15 cellular contexts compared by ENCODE assay signal in genomic region chr21:42845296-42845965, GRCh38. TPM values are rescaled to one million over a fixed set of nuclear protein-coding genes. Genes with fewer than 3 reads are reported as not detected.
A peak's percentile ranks its signal among the peaks of the same experiment; 100 is the strongest.
DNase-seq lines count a peak whose midpoint lies in the region; ATAC-seq, FAIRE-seq and TF ChIP-seq lines count a peak whose summit lies in the region.
"Had no signal": no experiment of that assay in that cellular context is flagged by ENCODE, and none has a peak within 500 bp of the region (broad histone marks: within the 10 kb centered on the region; RNA-seq: fewer than 3 reads in every experiment).

No MANE protein-coding gene starts in this region.

- H3K36me3 ChIP-seq in H1 (ENCODE audit: control insufficient read depth in 2 of 4, insufficient read depth in 4 of 4, low read length in 3 of 4): peaks cover 30 to 62% (median 53%) of the 10 kb centered on the region in 4 experiments; a peak in 7 of 8 replicates
- peaks cover 27 to 87% (median 60%) of the 10 kb centered on the region in 3 donors for H3K36me3 ChIP-seq in tibial artery

- peaks cover 1% of the 10 kb centered on the region; the same call in 1 of the 2 replicates for H3K23me2 ChIP-seq in H1 (ENCODE audit: low read depth, low read length)

- H3K79me2 ChIP-seq in H1 (ENCODE audit: control insufficient read depth in 1 of 2, insufficient read depth in 2 of 2, low read length in 2 of 2): peaks cover 0 to 46% of the 10 kb centered on the region in 2 experiments; a peak in 3 of 4 replicates

- 90% methylated on average over 21 of the region's 21 CpGs; no CpG with 5 or more reads in 1 of the 2 experiments for WGBS in H1 (ENCODE audit: extremely low coverage in 1 of 2, insufficient coverage in 1 of 2, insufficient read length in 1 of 2, insufficient replicate concordance in 2 of 2, low coverage in 1 of 2, low lambda C conversion rate in 2 of 2, missing lambda C conversion rate in 1 of 2), 2 experiments

- H3K56ac ChIP-seq in H1 (replicated peaks; ENCODE audit: insufficient read length, low read depth, low read length): no peak overlapping the region

- H3K4me3 ChIP-seq in H1 (ENCODE audit: extremely low read depth in 1 of 4, insufficient read depth in 2 of 4, low read depth in 3 of 4, low read length in 4 of 4): no peak overlapping the region
- H3K4me3 ChIP-seq in tibial artery: no peak overlapping the region

- no peak for TF ChIP-seq RAD21 in H1 (IDR thresholded peaks at IDR 0.05 in 1 of 2, conservative IDR thresholded peaks at IDR 0.05 in 1 of 2; ENCODE audit: low read depth in 2 of 2, low read length in 2 of 2)

- H3K4me1 ChIP-seq in H1 (replicated peaks in 1 of 4; ENCODE audit: control insufficient read depth in 3 of 4, insufficient read depth in 4 of 4, low read length in 3 of 4): no peaks in the 10 kb centered on the region
- peaks cover 0 to 12% (median 2%) of the 10 kb centered on the region in 4 donors for H3K4me1 ChIP-seq in tibial artery

- H3K4ac ChIP-seq in H1 (replicated peaks; ENCODE audit: insufficient read length, low read depth, low read length): no peak overlapping the region

- peaks cover 20% of the 10 kb centered on the region for H3K79me1 ChIP-seq in H1 (ENCODE audit: low read depth, low read length)

- TF ChIP-seq EP300 in H1 (IDR thresholded peaks at IDR 0.05; ENCODE audit: borderline replicate concordance in 1 of 2, low read depth in 2 of 2, low read length in 2 of 2): no peak

- POLR2A ChIA-PET in activated naive CD8-positive, alpha-beta T cell treated with anti-CD3 and anti-CD28 coated beads, Interleukin-2, amount 10 ng/mL, durations not matched to agents 7 days and 5 days (lab: Charles Lee): no interaction called here
- POLR2A ChIA-PET in H1 (lab: Charles Lee; ENCODE audit: partially characterized antibody): interaction anchor here (1.1 to 3.8 kb wide), 4 partner anchors 9 to 33 kb away, joined by 3 to 21 read pairs (median 8); no protein-coding TSS in a partner anchor

- TF ChIP-seq POLR2A in H1 (IDR thresholded peaks at IDR 0.05; ENCODE audit: control extremely low read depth in 1 of 2, low read depth in 2 of 2, low read length in 2 of 2): no peak

- no peak overlapping the region for H2BK15ac ChIP-seq in H1 (ENCODE audit: low read length)

- no peak for FAIRE-seq in H1 (lab: Jason Lieb, UNC)

- no peak overlapping the region for H2AK5ac ChIP-seq in H1 (ENCODE audit: low read depth, low read length)

- CTCF ChIA-PET in H1 (lab: Charles Lee; ENCODE audit: partially characterized antibody): interaction anchor here (1.1 to 2.4 kb wide), 3 partner anchors 10 to 21 kb away, joined by 3 to 8 read pairs (median 3); no protein-coding TSS in a partner anchor

- H4K5ac ChIP-seq in H1 (ENCODE audit: insufficient read length, low read depth, low read length): no peak overlapping the region

- H3K9me3 Mint-ChIP-seq in activated naive CD8-positive, alpha-beta T cell treated with anti-CD3 and anti-CD28 coated beads, Interleukin-2, amount 10 ng/mL, durations not matched to agents 7 days and 5 days: no peaks in the 10 kb centered on the region
- H3K9me3 Mint-ChIP-seq in activated naive CD8-positive, alpha-beta T cell treated with anti-CD3 and anti-CD28 coated beads for 36 hours: no peaks in the 10 kb centered on the region
- H3K9me3 Mint-ChIP-seq: stimulated activated effector memory CD8-positive, alpha-beta T cell treated with anti-CD3 and anti-CD28 coated beads, Interleukin-12 subunit alpha, Interleukin-12 subunit beta, amount 100 ng/mL, for 72 hours had no signal

- no peak overlapping the region for H4K91ac ChIP-seq in H1 (replicated peaks; ENCODE audit: insufficient read length, low read length)

- H3K27ac ChIP-seq in H1 (ENCODE audit: low read depth, low read length) (no peak overlapping the region), tibial artery (no peak overlapping the region)
- H3K27ac ChIP-seq: brain microvascular endothelial cell had no signal

- peaks cover 6% of the 10 kb centered on the region for H3K4me1 Mint-ChIP-seq in activated naive CD8-positive, alpha-beta T cell treated with anti-CD3 and anti-CD28 coated beads, Interleukin-2, amount 10 ng/mL, durations not matched to agents 7 days and 5 days
- H3K4me1 Mint-ChIP-seq in activated naive CD8-positive, alpha-beta T cell treated with anti-CD3 and anti-CD28 coated beads for 36 hours: peaks cover 6% of the 10 kb centered on the region
- H3K4me1 Mint-ChIP-seq: activated CD4-positive, alpha-beta T cell treated with anti-CD3 and anti-CD28 coated beads for 36 hours had no signal

- H3K18ac ChIP-seq in H1 (ENCODE audit: extremely low read depth, low read length): no peak overlapping the region

- H3K4me3 Mint-ChIP-seq in activated naive CD8-positive, alpha-beta T cell treated with anti-CD3 and anti-CD28 coated beads, Interleukin-2, amount 10 ng/mL, durations not matched to agents 7 days and 5 days: no peak overlapping the region
- H3K4me3 Mint-ChIP-seq in activated naive CD8-positive, alpha-beta T cell treated with anti-CD3 and anti-CD28 coated beads for 36 hours: no peak overlapping the region
- H3K4me3 Mint-ChIP-seq: activated CD4-positive, alpha-beta T cell treated with anti-CD3 and anti-CD28 coated beads for 36 hours; memory B cell; stimulated activated effector memory CD8-positive, alpha-beta T cell treated with anti-CD3 and anti-CD28 coated beads, Interleukin-12 subunit alpha, Interleukin-12 subunit beta, amount 100 ng/mL, for 72 hours had no signal

- no peak overlapping the region for H2BK5ac ChIP-seq in H1 (ENCODE audit: low read depth, low read length)

- peaks cover 20 to 36% of the 10 kb centered on the region in 2 experiments for H4K20me1 ChIP-seq in H1 (replicated peaks in 1 of 2; ENCODE audit: control insufficient read depth in 1 of 2, insufficient read depth in 2 of 2, low read length in 2 of 2)

- H2BK120ac ChIP-seq in H1 (replicated peaks; ENCODE audit: low read depth, low read length): no peak overlapping the region

- intact Hi-C loops in tibial artery (cut with DNase I; ENCODE audit: low total_unique reads): no loop called here

- no peak overlapping the region for H2AFZ ChIP-seq in H1 (ENCODE audit: low read length)

- DNase-seq in activated naive CD8-positive, alpha-beta T cell treated with anti-CD3 and anti-CD28 coated beads, Interleukin-2, amount 10 ng/mL, durations not matched to agents 7 days and 5 days: peak; percentile 10
- no peak for DNase-seq in activated naive CD8-positive, alpha-beta T cell treated with anti-CD3 and anti-CD28 coated beads for 36 hours
- DNase-seq in H1 (ENCODE audit: low read depth in 1 of 2, low spot score in 2 of 2) (no peak), mesenteric fat pad (ENCODE audit: low spot score) (peak; percentile 68), tibial artery (peak; percentile 22 to 63), SIG-M5 treated with dmso at 0.1 percent for 504 hours (lab: John Stamatoyannopoulos, UW; ENCODE audit: unreplicated experiment) (no peak)
- DNase-seq: activated CD4-positive, alpha-beta T cell treated with anti-CD3 and anti-CD28 coated beads for 36 hours; brain microvascular endothelial cell; GDM1; NCI-H1436; stimulated activated CD4-positive, alpha-beta T cell treated with anti-CD3 and anti-CD28 coated beads, Interleukin-12 subunit alpha, Interleukin-12 subunit beta, amount 100 ng/mL, for 4 hours had no signal

- no peaks in the 10 kb centered on the region for H3K9me3 ChIP-seq in H1 (ENCODE audit: insufficient read depth in 2 of 2, low read depth in 1 of 2, low read length in 1 of 2)
- no peaks in the 10 kb centered on the region for H3K9me3 ChIP-seq in tibial artery

- no peaks in the 10 kb centered on the region; a peak in 1 of 7 replicates for H3K27me3 ChIP-seq in H1 (replicated peaks in 1 of 4; ENCODE audit: control insufficient read depth in 3 of 4, extremely low read depth in 1 of 4, insufficient read depth in 3 of 4, low read length in 3 of 4)
- H3K27me3 ChIP-seq in tibial artery: no peaks in the 10 kb centered on the region
- H3K27me3 ChIP-seq: brain microvascular endothelial cell had no signal

- no peaks in the 10 kb centered on the region for H3K27me3 Mint-ChIP-seq in activated naive CD8-positive, alpha-beta T cell treated with anti-CD3 and anti-CD28 coated beads, Interleukin-2, amount 10 ng/mL, durations not matched to agents 7 days and 5 days
- H3K27me3 Mint-ChIP-seq in activated naive CD8-positive, alpha-beta T cell treated with anti-CD3 and anti-CD28 coated beads for 36 hours: no peaks in the 10 kb centered on the region
- H3K27me3 Mint-ChIP-seq: activated CD4-positive, alpha-beta T cell treated with anti-CD3 and anti-CD28 coated beads for 36 hours; memory B cell had no signal

- no peak overlapping the region for H3K4me2 ChIP-seq in H1 (ENCODE audit: insufficient read depth in 1 of 2, low read depth in 2 of 2, low read length in 2 of 2)

- no peak overlapping the region for H2BK20ac ChIP-seq in H1 (ENCODE audit: low read length)

- H3K23ac ChIP-seq in H1 (ENCODE audit: insufficient read length): no peak overlapping the region

- TF ChIP-seq CTCF in H1 (IDR thresholded peaks at IDR 0.05; ENCODE audit: control extremely low read depth in 1 of 3, insufficient read depth in 1 of 3, low read depth in 1 of 3, low read length in 3 of 3): no peak
- no peak for TF ChIP-seq CTCF in tibial artery (IDR thresholded peaks at IDR 0.05)

- ATAC-seq in activated naive CD8-positive, alpha-beta T cell treated with anti-CD3 and anti-CD28 coated beads, Interleukin-2, amount 10 ng/mL, durations not matched to agents 7 days and 5 days (ENCODE audit: low read depth): no peak
- ATAC-seq in HG02571 (IDR thresholded peaks at IDR 0.05; ENCODE audit: unreplicated experiment) (no peak), GM21360 (IDR thresholded peaks at IDR 0.05; ENCODE audit: unreplicated experiment) (no peak)
- ATAC-seq: activated CD4-positive, alpha-beta T cell treated with anti-CD3 and anti-CD28 coated beads for 36 hours; stimulated activated effector memory CD8-positive, alpha-beta T cell treated with anti-CD3 and anti-CD28 coated beads, Interleukin-12 subunit alpha, Interleukin-12 subunit beta, amount 100 ng/mL, for 72 hours had no signal

- H3K36me3 Mint-ChIP-seq in activated naive CD8-positive, alpha-beta T cell treated with anti-CD3 and anti-CD28 coated beads, Interleukin-2, amount 10 ng/mL, durations not matched to agents 7 days and 5 days: peaks cover 17% of the 10 kb centered on the region
- peaks cover 40% of the 10 kb centered on the region for H3K36me3 Mint-ChIP-seq in activated naive CD8-positive, alpha-beta T cell treated with anti-CD3 and anti-CD28 coated beads for 36 hours

- no peak overlapping the region for H3K9ac ChIP-seq in H1 (replicated peaks in 1 of 4; ENCODE audit: extremely low read depth in 1 of 4, low read depth in 3 of 4, low read length in 3 of 4)

- H3K14ac ChIP-seq in H1 (ENCODE audit: insufficient read length): no peak overlapping the region

- H3K27ac Mint-ChIP-seq in activated naive CD8-positive, alpha-beta T cell treated with anti-CD3 and anti-CD28 coated beads, Interleukin-2, amount 10 ng/mL, durations not matched to agents 7 days and 5 days: no peak overlapping the region
- no peak overlapping the region for H3K27ac Mint-ChIP-seq in activated naive CD8-positive, alpha-beta T cell treated with anti-CD3 and anti-CD28 coated beads for 36 hours
- H3K27ac Mint-ChIP-seq: activated CD4-positive, alpha-beta T cell treated with anti-CD3 and anti-CD28 coated beads for 36 hours; memory B cell had no signal

- H2BK12ac ChIP-seq in H1 (ENCODE audit: low read depth, low read length): no peak overlapping the region

- 0 out of 2 replicates have a peak overlapping the region, but pooled peaks have one; percentile 7 for H4K8ac ChIP-seq in H1 (ENCODE audit: extremely low read depth, insufficient read depth, low read length)

RNA-seq across cellular contexts. Expression of gene WDR4, which starts 33.9 kb away (rescaled TPM):
- total RNA-seq in activated naive CD8-positive, alpha-beta T cell treated with anti-CD3 and anti-CD28 coated beads, Interleukin-2, amount 10 ng/mL, durations not matched to agents 7 days and 5 days: 10 to 100 TPM; 27.2 to 28.5 TPM
- 10 to 100 TPM; 54.0 to 56.7 TPM for total RNA-seq in activated naive CD8-positive, alpha-beta T cell treated with anti-CD3 and anti-CD28 coated beads for 36 hours
- total RNA-seq in H1 (2021; fragmentation: NEBNext Ultra II Directional; extraction: Animal tissue kit (Norgen Biotek cat#: 25700)): 43.1 and 47.8 TPM in 2 replicates
- 28.9 and 45.5 TPM in 2 replicates for polyA plus RNA-seq in H1 (2011; rRNA removed)
- 35.0 TPM for polyA plus RNA-seq in H1 (2011; cell fraction: cytosol; rRNA removed)
- polyA plus RNA-seq in H1 (2011; cell fraction: nucleus; rRNA removed): 77.6 TPM
- polyA plus RNA-seq in H1 (2012, experiment 1 of 2): 25.0 to 41.3 TPM (median 37.5 TPM) in 4 replicates
- polyA plus RNA-seq in H1 (2012, experiment 2 of 2): 25.2 TPM
- 19.7 TPM for polyA plus RNA-seq in H1 (2013, experiment 1 of 2)
- 20.5 TPM for polyA plus RNA-seq in H1 (2013, experiment 2 of 2)
- polyA minus RNA-seq in H1 (2011; rRNA and poly(A)+ RNA removed): 47.7 and 48.4 TPM in 2 replicates
- polyA minus RNA-seq in H1 (2011; cell fraction: cytosol; rRNA and poly(A)+ RNA removed): 20.1 TPM
- polyA minus RNA-seq in H1 (2011; cell fraction: nucleus; rRNA and poly(A)+ RNA removed): 70.6 TPM
- total RNA-seq in mesenteric fat pad: 18.6 TPM

RNA-seq across cellular contexts. Expression of gene NDUFV3, which starts 47.7 kb away (rescaled TPM):
- total RNA-seq in activated naive CD8-positive, alpha-beta T cell treated with anti-CD3 and anti-CD28 coated beads, Interleukin-2, amount 10 ng/mL, durations not matched to agents 7 days and 5 days: 10 to 100 TPM; 27.1 to 30.5 TPM
- 10 to 100 TPM; 34.2 to 34.3 TPM for total RNA-seq in activated naive CD8-positive, alpha-beta T cell treated with anti-CD3 and anti-CD28 coated beads for 36 hours
- total RNA-seq in H1 (2021; fragmentation: NEBNext Ultra II Directional; extraction: Animal tissue kit (Norgen Biotek cat#: 25700)): 44.4 and 47.1 TPM in 2 replicates
- polyA plus RNA-seq in H1 (2011; rRNA removed): 17.0 and 18.2 TPM in 2 replicates
- polyA plus RNA-seq in H1 (2011; cell fraction: cytosol; rRNA removed): 23.3 TPM
- 23.3 TPM for polyA plus RNA-seq in H1 (2011; cell fraction: nucleus; rRNA removed)
- polyA plus RNA-seq in H1 (2012, experiment 1 of 2): 27.5 to 34.5 TPM (median 31.8 TPM) in 4 replicates
- 22.5 TPM for polyA plus RNA-seq in H1 (2012, experiment 2 of 2)
- polyA plus RNA-seq in H1 (2013, experiment 1 of 2): 40.8 TPM
- polyA plus RNA-seq in H1 (2013, experiment 2 of 2): 37.8 TPM
- 12.9 and 14.9 TPM in 2 replicates for polyA minus RNA-seq in H1 (2011; rRNA and poly(A)+ RNA removed)
- 19.4 TPM for polyA minus RNA-seq in H1 (2011; cell fraction: cytosol; rRNA and poly(A)+ RNA removed)
- 12.8 TPM for polyA minus RNA-seq in H1 (2011; cell fraction: nucleus; rRNA and poly(A)+ RNA removed)
- total RNA-seq in mesenteric fat pad: 40.8 TPM

Comparison
In these comparisons a context has a peak if more than half of its experiments do, and no peak if none do; other contexts are left out.
1. DNase-seq: peak in activated naive CD8-positive, alpha-beta T cell treated with anti-CD3 and anti-CD28 coated beads, Interleukin-2, amount 10 ng/mL, durations not matched to agents 7 days and 5 days (single experiment), mesenteric fat pad (single experiment) and tibial artery (2 of 2); none in activated naive CD8-positive, alpha-beta T cell treated with anti-CD3 and anti-CD28 coated beads for 36 hours (single experiment), H1 (0 of 2) and SIG-M5 treated with dmso at 0.1 percent for 504 hours (single experiment).